In the genomic region with DNA sequence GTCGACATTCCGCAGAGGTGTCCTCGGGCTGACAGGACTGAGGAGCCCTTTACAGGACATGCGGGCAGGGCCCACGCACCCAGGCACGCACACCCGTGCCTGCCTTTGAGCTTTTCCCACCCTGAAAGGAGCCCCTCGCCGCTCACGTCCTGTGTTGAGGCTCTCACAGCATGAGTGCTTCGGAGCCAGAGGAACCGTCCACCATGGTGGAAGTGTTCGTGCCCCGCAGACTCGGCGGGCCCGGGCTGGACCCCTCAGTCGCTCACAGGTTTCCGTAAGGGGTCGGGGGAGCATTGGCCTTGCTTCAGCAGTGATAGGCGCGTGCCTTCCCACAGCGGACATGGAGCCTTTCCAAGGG, we compare ENCODE assay signal across 25 cellular contexts. TPM values are rescaled to one million over a fixed set of nuclear protein-coding genes. Genes with fewer than 3 reads are reported as not detected.
"Had no signal": no experiment of that assay in that cellular context is flagged by ENCODE, and none has a peak within 500 bp of the region (broad histone marks: within the 10 kb centered on the region; RNA-seq: fewer than 3 reads in every experiment).

No MANE protein-coding gene starts in this region.

- ATAC-seq: K562 had no signal

- H3K4me1 ChIP-seq: SJSA1 had no signal

- FAIRE-seq: K562, RCC 7860 had no signal

- H3K4me3 Mint-ChIP-seq: IgD-negative memory B cell had no signal

- H3K27me3 Mint-ChIP-seq: IgD-negative memory B cell had no signal

- H3K27ac ChIP-seq: KMS-11, SJSA1, SK-N-MC had no signal

- H3K4me3 ChIP-seq: K562, SJSA1, SK-N-MC had no signal

- H3K27me3 ChIP-seq: SJSA1 had no signal

- H3K4me1 Mint-ChIP-seq: IgD-negative memory B cell had no signal

- H3K9me3 ChIP-seq: SJSA1 had no signal

- H3K9ac ChIP-seq: KMS-11 had no signal

- DNase-seq: Kasumi-1, MM.1S, NCI-H1092 treated with DMSO at 0.1 percent for 48 hours, NCI-H1436, NCI-H187, NCI-H2029, NCI-H2081 treated with DMSO at 0.1 percent for 48 hours, NCI-H2171, NCI-H226, NCI-H446, NCI-H510A, NCI-H524 treated with DMSO at 0.1 percent for 48 hours, NCI-H69, NCI-H774, RPMI8226, SIG-M5 had no signal

RNA-seq across cellular contexts. Expression of gene TMEM271, which starts 40.2 kb away (rescaled TPM):
- total RNA-seq: HT1080, K562, M059J, Right ventricle myocardium superior, SJSA1 had no signal
- polyA plus RNA-seq: IgD-negative memory B cell, K562 had no signal
